In genomic region chr5:177402271-177403043, GRCh38 we compare ENCODE assay signal across 6 cellular contexts. TPM values are rescaled to one million over a fixed set of nuclear protein-coding genes. Genes with fewer than 3 reads are reported as not detected.
DNase-seq lines count a peak whose midpoint lies in the region; ATAC-seq and TF ChIP-seq lines count a peak whose summit lies in the region.

No MANE protein-coding gene starts in this region.

- H4K20me1 ChIP-seq in mammary epithelial cell (ENCODE audit: insufficient read depth, low read length), result no peaks in the 10 kb centered on the region

- peaks cover 13% of the 10 kb centered on the region for H3K4me1 Mint-ChIP-seq in neural crest cell

- no peaks in the 10 kb centered on the region for H3K9me3 Mint-ChIP-seq in neural crest cell

- peak; percentile 79 for TF ChIP-seq CTCF in RWPE1 (conservative IDR thresholded peaks at IDR 0.05; ENCODE audit: low read depth)
- peak; percentile 49 to 78 for TF ChIP-seq CTCF in mammary epithelial cell (conservative IDR thresholded peaks at IDR 0.05 in 1 of 2, IDR thresholded peaks at IDR 0.05 in 1 of 2; ENCODE audit: extremely low read depth in 1 of 2, insufficient read depth in 1 of 2, low read depth in 1 of 2, low read length in 2 of 2)
- TF ChIP-seq CTCF in neural crest cell (conservative IDR thresholded peaks at IDR 0.05), result peak; percentile 65

- no TSS peak for BruUV-seq in mammary epithelial cell (replicated peaks; lab: Mats Ljungman, UMichigan)

- CTCF ChIA-PET in HEK293T (lab: Yijun Ruan, JAX), result interaction anchor here (0.7 to 5.0 kb wide), 16 partner anchors 9 to 289 kb away, joined by 3 to 56 read pairs (median 7); partner anchors contain the start of genes GRK6 and PRR7
- CTCF ChIA-PET in RWPE1 (lab: Yijun Ruan, JAX), result interaction anchor here (0.6 to 6.5 kb wide), 29 partner anchors 11 to 742 kb away, joined by 3 to 210 read pairs (median 6); partner anchors contain the start of genes GRK6, LMAN2, MXD3 and PRR7
- CTCF ChIA-PET in mammary epithelial cell (lab: Charles Lee; ENCODE audit: low non-redundant PET), result interaction anchor here (0.8 to 1.2 kb wide), 2 partner anchors 12 to 53 kb away, joined by 3 to 11 read pairs; no protein-coding TSS in a partner anchor

- dilution Hi-C loops in mammary epithelial cell (cut with HindIII; ENCODE audit: low sequenced_read_pairs), result no loop called here

- no peak overlapping the region for H3K9ac ChIP-seq in mammary epithelial cell (ENCODE audit: insufficient read depth, low read length)

- H3K4me3 Mint-ChIP-seq in neural crest cell, result peak overlapping the region; percentile 85

- peak overlapping the region; percentile 55 to 74 (median 65) for H3K4me3 ChIP-seq in mammary epithelial cell (replicated peaks in 1 of 3; ENCODE audit: insufficient read depth in 1 of 3, low read depth in 2 of 3, low read length in 3 of 3)

- H2AFZ ChIP-seq in mammary epithelial cell (ENCODE audit: low read depth, low read length), result peak overlapping the region; percentile 93

- peaks cover 28% of the 10 kb centered on the region for H3K4me1 ChIP-seq in mammary epithelial cell (ENCODE audit: insufficient read depth, low read length)

- peak; percentile 91 for DNase-seq in HEK293T (ENCODE audit: extremely low spot score)
- DNase-seq in RWPE1 (ENCODE audit: low spot score), result peak; percentile 92
- DNase-seq in mammary epithelial cell, result peak; percentile 66
- DNase-seq in neural crest cell (ENCODE audit: low read depth, low spot score), result peak; percentile 66

- H3K27me3 Mint-ChIP-seq in neural crest cell (ENCODE audit: low read depth), result peaks cover 60% of the 10 kb centered on the region

- 25% methylated on average over 25 of the region's 49 CpGs for WGBS in mammary epithelial cell (ENCODE audit: low coverage, missing lambda C conversion rate)

- H3K27ac Mint-ChIP-seq in neural crest cell (ENCODE audit: unreplicated experiment), result no peak overlapping the region

- peak overlapping the region; percentile 93 for H3K4me2 ChIP-seq in mammary epithelial cell (ENCODE audit: insufficient read depth, low read depth, low read length)

- ATAC-seq in GM21390 (IDR thresholded peaks at IDR 0.05; ENCODE audit: unreplicated experiment) (no peak), GM21528 (IDR thresholded peaks at IDR 0.05; ENCODE audit: low FRiP score, unreplicated experiment) (no peak)

- no peaks in the 10 kb centered on the region for H3K36me3 ChIP-seq in mammary epithelial cell (ENCODE audit: insufficient read depth, low read length)

- H3K79me2 ChIP-seq in mammary epithelial cell (ENCODE audit: insufficient read depth, low read length), result no peaks in the 10 kb centered on the region

- no peaks in the 10 kb centered on the region for H3K27me3 ChIP-seq in mammary epithelial cell (ENCODE audit: insufficient read depth, low read length)

- POLR2A ChIA-PET in HEK293T (lab: Yijun Ruan, JAX), result interaction anchor here (0.6 to 4.5 kb wide), 15 partner anchors 10 to 653 kb away, joined by 3 to 46 read pairs (median 4); partner anchors contain the start of genes GRK6 and PRR7
- POLR2A ChIA-PET in RWPE1 (lab: Yijun Ruan, JAX; ENCODE audit: low non-redundant PET), result interaction anchor here (0.9 to 3.0 kb wide), 7 partner anchors 12 to 53 kb away, joined by 3 to 20 read pairs (median 4); no protein-coding TSS in a partner anchor

- intact Hi-C loops in mammary epithelial cell (cut with micrococcal nuclease), result loop anchor here (1.0 to 5.0 kb wide), 5 partner anchors 12 to 288 kb away; partner anchors contain the start of genes GRK6 and TMED9

- in situ Hi-C loops in mammary epithelial cell (cut with MboI; ENCODE audit: low sequenced_read_pairs in 2 of 2), result loop anchor here in 1 of 2 donors (5.0 kb wide), 2 partner anchors 55 to 90 kb away; partner anchors contain the start of gene MXD3

- no peaks in the 10 kb centered on the region for H3K36me3 Mint-ChIP-seq in neural crest cell (ENCODE audit: low read depth)

- H3K27ac ChIP-seq in RWPE1, result peak overlapping the region; percentile 78
- no peak overlapping the region for H3K27ac ChIP-seq in mammary epithelial cell (ENCODE audit: insufficient read depth, low read depth, low read length)

- H3K9me3 ChIP-seq in mammary epithelial cell (replicated peaks; ENCODE audit: insufficient read depth, low read length), result no peaks in the 10 kb centered on the region

TF ChIP-seq in HEK293T, 16 proteins besides CTCF, POLR2A, EP300 and RAD21:
- TF ChIP-seq L3MBTL2 (conservative IDR thresholded peaks at IDR 0.05), result peak; percentile 89
- TF ChIP-seq ELF4 (IDR thresholded peaks at IDR 0.05), result no peak
- peak; percentile 39; the same call in 1 of the 2 replicates for TF ChIP-seq CTBP1 (IDR thresholded peaks at IDR 0.05; ENCODE audit: borderline replicate concordance)
- TF ChIP-seq LEF1 (IDR thresholded peaks at IDR 0.05; ENCODE audit: borderline replicate concordance), result no peak

RNA-seq across cellular contexts. Expression of gene PFN3, which starts 2.0 kb away (rescaled TPM):
- total RNA-seq in mammary epithelial cell (not detected), neural crest cell (not detected in 2 replicates)
- polyA plus RNA-seq in mammary epithelial cell, result not detected
- polyA minus RNA-seq in mammary epithelial cell, result not detected

RNA-seq across cellular contexts. Expression of gene F12, which starts 6.9 kb away (rescaled TPM):
- total RNA-seq in mammary epithelial cell, result 1 to 10 TPM; 4.3 to 5.7 TPM
- 5.4 TPM for polyA plus RNA-seq in mammary epithelial cell
- polyA minus RNA-seq in mammary epithelial cell, result 0.88 TPM
- total RNA-seq in neural crest cell, result 2.3 and 2.7 TPM in 2 replicates

RNA-seq across cellular contexts. Expression of gene SLC34A1, which starts 18.2 kb away (rescaled TPM):
- total RNA-seq in mammary epithelial cell (under 1 TPM in 1 of 2 donors, not detected in 1; 0.09 TPM), neural crest cell (0.16 TPM in 1 of 2 replicates, not detected in the other)
- 0.02 TPM for polyA plus RNA-seq in mammary epithelial cell
- not detected for polyA minus RNA-seq in mammary epithelial cell

RNA-seq across cellular contexts. Expression of gene GRK6, which starts 24.0 kb away (rescaled TPM):
- 10 to 100 TPM; 25.8 to 39.1 TPM for total RNA-seq in mammary epithelial cell
- 28.7 TPM for polyA plus RNA-seq in mammary epithelial cell
- polyA minus RNA-seq in mammary epithelial cell, result 11.4 TPM
- total RNA-seq in neural crest cell, result 47.4 and 54.9 TPM in 2 replicates

RNA-seq across cellular contexts. Expression of gene PRR7, which starts 44.2 kb away (rescaled TPM):
- total RNA-seq in mammary epithelial cell (10 to 100 TPM; 13.9 to 23.3 TPM), neural crest cell (16.1 and 19.0 TPM in 2 replicates)
- polyA plus RNA-seq in mammary epithelial cell, result 14.2 TPM
- 1.2 TPM for polyA minus RNA-seq in mammary epithelial cell
